Comparison of ENCODE assay signal across 1 cellular context in the genomic region with DNA sequence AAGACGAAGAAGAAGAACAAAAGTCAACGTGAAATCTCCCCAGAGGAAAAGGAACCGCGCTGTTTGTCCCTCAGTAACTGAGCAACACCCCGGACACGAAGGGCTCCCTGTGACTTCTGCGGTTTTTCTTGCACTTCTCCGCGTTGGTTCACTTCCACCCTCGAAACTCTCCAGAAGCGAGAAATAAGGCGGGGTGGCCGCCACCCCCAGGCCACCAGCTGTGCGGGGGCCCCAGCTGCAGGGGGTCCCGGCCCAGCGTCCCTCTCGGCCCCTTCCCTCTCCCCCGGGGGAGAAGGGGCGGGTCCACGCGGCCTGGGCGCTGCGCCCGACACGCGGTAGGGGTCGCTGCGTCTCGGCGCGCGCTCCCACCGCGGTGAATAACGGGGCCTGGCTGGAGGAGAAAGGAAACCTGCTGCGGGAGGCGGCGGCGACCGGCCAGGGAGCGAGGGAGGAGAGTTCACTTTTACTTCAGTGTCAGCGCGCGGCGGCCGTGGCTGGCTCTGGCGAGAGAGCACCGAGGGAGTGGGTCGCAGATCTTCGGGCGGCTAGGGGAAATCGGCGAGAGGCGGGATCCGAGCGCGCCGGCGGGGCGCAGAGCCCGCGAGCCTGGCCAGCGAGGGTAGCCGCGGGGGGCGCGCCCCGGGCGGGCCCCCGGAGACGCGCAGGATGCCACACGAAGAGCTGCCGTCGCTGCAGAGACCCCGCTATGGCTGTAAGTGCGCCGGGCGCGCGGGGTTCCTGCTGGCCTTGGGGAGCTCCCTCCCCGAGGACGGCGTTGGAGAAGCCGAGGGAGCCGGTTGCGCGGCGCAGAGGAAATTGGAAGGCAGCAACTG.
TF ChIP-seq lines count a peak whose summit lies in the region.

A gene with protein sequence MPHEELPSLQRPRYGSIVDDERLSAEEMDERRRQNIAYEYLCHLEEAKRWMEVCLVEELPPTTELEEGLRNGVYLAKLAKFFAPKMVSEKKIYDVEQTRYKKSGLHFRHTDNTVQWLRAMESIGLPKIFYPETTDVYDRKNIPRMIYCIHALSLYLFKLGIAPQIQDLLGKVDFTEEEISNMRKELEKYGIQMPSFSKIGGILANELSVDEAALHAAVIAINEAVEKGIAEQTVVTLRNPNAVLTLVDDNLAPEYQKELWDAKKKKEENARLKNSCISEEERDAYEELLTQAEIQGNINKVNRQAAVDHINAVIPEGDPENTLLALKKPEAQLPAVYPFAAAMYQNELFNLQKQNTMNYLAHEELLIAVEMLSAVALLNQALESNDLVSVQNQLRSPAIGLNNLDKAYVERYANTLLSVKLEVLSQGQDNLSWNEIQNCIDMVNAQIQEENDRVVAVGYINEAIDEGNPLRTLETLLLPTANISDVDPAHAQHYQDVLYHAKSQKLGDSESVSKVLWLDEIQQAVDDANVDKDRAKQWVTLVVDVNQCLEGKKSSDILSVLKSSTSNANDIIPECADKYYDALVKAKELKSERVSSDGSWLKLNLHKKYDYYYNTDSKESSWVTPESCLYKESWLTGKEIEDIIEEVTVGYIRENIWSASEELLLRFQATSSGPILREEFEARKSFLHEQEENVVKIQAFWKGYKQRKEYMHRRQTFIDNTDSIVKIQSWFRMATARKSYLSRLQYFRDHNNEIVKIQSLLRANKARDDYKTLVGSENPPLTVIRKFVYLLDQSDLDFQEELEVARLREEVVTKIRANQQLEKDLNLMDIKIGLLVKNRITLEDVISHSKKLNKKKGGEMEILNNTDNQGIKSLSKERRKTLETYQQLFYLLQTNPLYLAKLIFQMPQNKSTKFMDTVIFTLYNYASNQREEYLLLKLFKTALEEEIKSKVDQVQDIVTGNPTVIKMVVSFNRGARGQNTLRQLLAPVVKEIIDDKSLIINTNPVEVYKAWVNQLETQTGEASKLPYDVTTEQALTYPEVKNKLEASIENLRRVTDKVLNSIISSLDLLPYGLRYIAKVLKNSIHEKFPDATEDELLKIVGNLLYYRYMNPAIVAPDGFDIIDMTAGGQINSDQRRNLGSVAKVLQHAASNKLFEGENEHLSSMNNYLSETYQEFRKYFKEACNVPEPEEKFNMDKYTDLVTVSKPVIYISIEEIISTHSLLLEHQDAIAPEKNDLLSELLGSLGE (N-terminal part only) (plus strand): TSS at position 406 of the 833 bp plus-strand sequence. CDS start 261 bp downstream, at position 667.

TF ChIP-seq in K562, 482 proteins besides CTCF, POLR2A, EP300 and RAD21 (continued from another document):
- TF ChIP-seq, protein P1, sequence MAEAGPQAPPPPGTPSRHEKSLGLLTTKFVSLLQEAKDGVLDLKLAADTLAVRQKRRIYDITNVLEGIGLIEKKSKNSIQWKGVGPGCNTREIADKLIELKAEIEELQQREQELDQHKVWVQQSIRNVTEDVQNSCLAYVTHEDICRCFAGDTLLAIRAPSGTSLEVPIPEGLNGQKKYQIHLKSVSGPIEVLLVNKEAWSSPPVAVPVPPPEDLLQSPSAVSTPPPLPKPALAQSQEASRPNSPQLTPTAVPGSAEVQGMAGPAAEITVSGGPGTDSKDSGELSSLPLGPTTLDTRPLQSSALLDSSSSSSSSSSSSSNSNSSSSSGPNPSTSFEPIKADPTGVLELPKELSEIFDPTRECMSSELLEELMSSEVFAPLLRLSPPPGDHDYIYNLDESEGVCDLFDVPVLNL (CRISPR knock-in tag; IDR thresholded peaks at IDR 0.05; ENCODE audit: low read depth), result peak; percentile 60; the same call in 1 of the 2 replicates
- peak; percentile 29; the same call in 1 of the 2 replicates for TF ChIP-seq BCOR (IDR thresholded peaks at IDR 0.05)
